ENCODE assay signal across 25 cellular contexts in genomic region chr7:140869430-140869829, GRCh38.
"Had no signal": no experiment of that assay in that cellular context is flagged by ENCODE, and none has a peak within 500 bp of the region (broad histone marks: within the 10 kb centered on the region; RNA-seq: fewer than 3 reads in every experiment).

No MANE protein-coding gene starts in this region.

- H3K4me1 ChIP-seq: testis, uterus had no signal

- ATAC-seq: gastrocnemius medialis; left ventricle myocardium superior; lower lobe of right lung; naive thymus-derived CD8-positive, alpha-beta T cell; psoas muscle; right cardiac atrium; stimulated activated effector memory CD8-positive, alpha-beta T cell treated with anti-CD3 and anti-CD28 coated beads, Interleukin-12 subunit alpha, Interleukin-12 subunit beta, amount 100 ng/mL, for 72 hours; stimulated activated naive CD8-positive, alpha-beta T cell treated with anti-CD3 and anti-CD28 coated beads, Interleukin-15, Interleukin-2, amounts not matched to agents 100 U/mL and 50 U/mL, for 24 hours had no signal

- H3K4me3 Mint-ChIP-seq: nephron progenitor cell; stimulated activated effector memory CD8-positive, alpha-beta T cell treated with anti-CD3 and anti-CD28 coated beads, Interleukin-12 subunit alpha, Interleukin-12 subunit beta, amount 100 ng/mL, for 72 hours had no signal

- H3K27ac ChIP-seq: coronary artery, dorsolateral prefrontal cortex, gastrocnemius medialis, lower lobe of right lung, ovary, psoas muscle, sigmoid colon, testis, tibial artery, upper lobe of left lung, uterus had no signal

- H3K27me3 Mint-ChIP-seq: naive thymus-derived CD8-positive, alpha-beta T cell had no signal

- H3K36me3 ChIP-seq: gastrocnemius medialis, lower lobe of right lung, ovary, sigmoid colon, tibial artery, upper lobe of left lung, uterus had no signal

- H3K9me3 ChIP-seq: gastrocnemius medialis, lower lobe of right lung, ovary, psoas muscle, sigmoid colon, testis, tibial artery, upper lobe of left lung, uterus had no signal

- H3K4me3 ChIP-seq: coronary artery, dorsolateral prefrontal cortex, gastrocnemius medialis, lower lobe of right lung, ovary, psoas muscle, sigmoid colon, testis, tibial artery, upper lobe of left lung, uterus had no signal

- H3K27ac Mint-ChIP-seq: nephron progenitor cell; stimulated activated effector memory CD8-positive, alpha-beta T cell treated with anti-CD3 and anti-CD28 coated beads, Interleukin-12 subunit alpha, Interleukin-12 subunit beta, amount 100 ng/mL, for 72 hours had no signal

- H3K4me1 Mint-ChIP-seq: nephron progenitor cell had no signal

- DNase-seq: dorsolateral prefrontal cortex; effector CD4-positive, alpha-beta T cell; foreskin fibroblast; gastrocnemius medialis; head of caudate nucleus; left ventricle myocardium superior; lower lobe of right lung; naive thymus-derived CD8-positive, alpha-beta T cell; nephron progenitor cell; occipital lobe; ovary; posterior cingulate gyrus; psoas muscle; sigmoid colon; stimulated activated CD4-positive, alpha-beta T cell treated with anti-CD3 and anti-CD28 coated beads, Interleukin-2, amount 100 ng/mL, for 24 hours; stimulated activated CD4-positive, alpha-beta T cell treated with anti-CD3 and anti-CD28 coated beads, Interleukin-4, amount 100 ng/mL, for 24 hours; stimulated activated naive CD8-positive, alpha-beta T cell treated with anti-CD3 and anti-CD28 coated beads, Interleukin-15, Interleukin-2, amounts not matched to agents 100 U/mL and 50 U/mL, for 24 hours; substantia nigra; testis; tibial artery; upper lobe of left lung; uterus had no signal
